In genomic region chr17:78781339-78782304, GRCh38 we compare ENCODE assay signal across 1 cellular context.
TF ChIP-seq lines count a peak whose summit lies in the region.

A gene with protein sequence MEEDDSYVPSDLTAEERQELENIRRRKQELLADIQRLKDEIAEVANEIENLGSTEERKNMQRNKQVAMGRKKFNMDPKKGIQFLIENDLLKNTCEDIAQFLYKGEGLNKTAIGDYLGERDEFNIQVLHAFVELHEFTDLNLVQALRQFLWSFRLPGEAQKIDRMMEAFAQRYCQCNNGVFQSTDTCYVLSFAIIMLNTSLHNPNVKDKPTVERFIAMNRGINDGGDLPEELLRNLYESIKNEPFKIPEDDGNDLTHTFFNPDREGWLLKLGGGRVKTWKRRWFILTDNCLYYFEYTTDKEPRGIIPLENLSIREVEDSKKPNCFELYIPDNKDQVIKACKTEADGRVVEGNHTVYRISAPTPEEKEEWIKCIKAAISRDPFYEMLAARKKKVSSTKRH (minus strand): TSS chr17:78782273. CDS start chr17:78782223, 50 bp downstream.

TF ChIP-seq in K562, 482 proteins besides CTCF, POLR2A, EP300 and RAD21 (continued from another document and continues in another):
- TF ChIP-seq E2F6 (IDR thresholded peaks at IDR 0.05; ENCODE audit: borderline replicate concordance in 1 of 2, extremely low read depth in 1 of 2, insufficient read depth in 1 of 2, insufficient read length in 1 of 2, low read depth in 1 of 2, low read length in 1 of 2, poor library complexity in 1 of 2, severe bottlenecking in 1 of 2): peak in 1 of 2 experiments; percentile 25
- TF ChIP-seq EGR1 (conservative IDR thresholded peaks at IDR 0.05): no peak
- TF ChIP-seq PRDM10 (IDR thresholded peaks at IDR 0.05; ENCODE audit: partially characterized antibody): no peak
- 0 out of 2 replicates have a peak, but pooled peaks have one; percentile 33 for TF ChIP-seq MAFG (tag; conservative IDR thresholded peaks at IDR 0.05)
- TF ChIP-seq NONO (IDR thresholded peaks at IDR 0.05; ENCODE audit: low read depth in 2 of 2, low read length in 1 of 2): peak in 1 of 2 experiments; percentile 50; a peak in 1 of 4 replicates
- no peak for TF ChIP-seq ZNF239 (CRISPR knock-in tag; IDR thresholded peaks at IDR 0.05)
- peak; percentile 68 for TF ChIP-seq KAT7 (CRISPR knock-in tag; IDR thresholded peaks at IDR 0.05; ENCODE audit: borderline replicate concordance)
- TF ChIP-seq, protein P1, sequence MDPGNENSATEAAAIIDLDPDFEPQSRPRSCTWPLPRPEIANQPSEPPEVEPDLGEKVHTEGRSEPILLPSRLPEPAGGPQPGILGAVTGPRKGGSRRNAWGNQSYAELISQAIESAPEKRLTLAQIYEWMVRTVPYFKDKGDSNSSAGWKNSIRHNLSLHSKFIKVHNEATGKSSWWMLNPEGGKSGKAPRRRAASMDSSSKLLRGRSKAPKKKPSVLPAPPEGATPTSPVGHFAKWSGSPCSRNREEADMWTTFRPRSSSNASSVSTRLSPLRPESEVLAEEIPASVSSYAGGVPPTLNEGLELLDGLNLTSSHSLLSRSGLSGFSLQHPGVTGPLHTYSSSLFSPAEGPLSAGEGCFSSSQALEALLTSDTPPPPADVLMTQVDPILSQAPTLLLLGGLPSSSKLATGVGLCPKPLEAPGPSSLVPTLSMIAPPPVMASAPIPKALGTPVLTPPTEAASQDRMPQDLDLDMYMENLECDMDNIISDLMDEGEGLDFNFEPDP (CRISPR knock-in tag; IDR thresholded peaks at IDR 0.05): no peak
- TF ChIP-seq RNF2 (IDR thresholded peaks at IDR 0.05): no peak
- TF ChIP-seq PHF8 (IDR thresholded peaks at IDR 0.05; ENCODE audit: borderline replicate concordance, low read length): peak; percentile 69; the same call in 1 of the 2 replicates
- TF ChIP-seq ZC3H4 (CRISPR knock-in tag; IDR thresholded peaks at IDR 0.05; ENCODE audit: borderline replicate concordance): no peak; the same call in 1 of the 2 replicates
- TF ChIP-seq CCNT2 (IDR thresholded peaks at IDR 0.05; ENCODE audit: borderline replicate concordance, extremely low read depth, insufficient read length, low read depth, low read length): peak; percentile 61
- no peak for TF ChIP-seq ZBTB8A (IDR thresholded peaks at IDR 0.05; ENCODE audit: partially characterized antibody)
- no peak for TF ChIP-seq MAZ (CRISPR knock-in tag; conservative IDR thresholded peaks at IDR 0.05 in 1 of 2, IDR thresholded peaks at IDR 0.05 in 1 of 2)
- TF ChIP-seq BCL6 (CRISPR knock-in tag; IDR thresholded peaks at IDR 0.05): no peak
- peak; percentile 19; the same call in 1 of the 2 replicates for TF ChIP-seq ZNF282 (CRISPR knock-in tag; IDR thresholded peaks at IDR 0.05)
- peak; percentile 73 for TF ChIP-seq POLR2G (IDR thresholded peaks at IDR 0.05; ENCODE audit: low read depth, low read length)
- peak in 1 of 3 experiments; percentile 42 for TF ChIP-seq YY1 (IDR thresholded peaks at IDR 0.05; ENCODE audit: borderline replicate concordance in 1 of 3, control insufficient read depth in 1 of 3, extremely low read depth in 1 of 3, insufficient read depth in 3 of 3, insufficient read length in 1 of 3, insufficient replicate concordance in 2 of 3, low read depth in 1 of 3, low read length in 2 of 3)
- peak; percentile 80 for TF ChIP-seq CHD1 (IDR thresholded peaks at IDR 0.05; ENCODE audit: low read length)
- no peak for TF ChIP-seq ESRRB (CRISPR knock-in tag; IDR thresholded peaks at IDR 0.05; ENCODE audit: borderline replicate concordance)
- peak; percentile 16; the same call in 1 of the 2 replicates for TF ChIP-seq MAFK (IDR thresholded peaks at IDR 0.05; ENCODE audit: low read length)
- TF ChIP-seq, protein P2, sequence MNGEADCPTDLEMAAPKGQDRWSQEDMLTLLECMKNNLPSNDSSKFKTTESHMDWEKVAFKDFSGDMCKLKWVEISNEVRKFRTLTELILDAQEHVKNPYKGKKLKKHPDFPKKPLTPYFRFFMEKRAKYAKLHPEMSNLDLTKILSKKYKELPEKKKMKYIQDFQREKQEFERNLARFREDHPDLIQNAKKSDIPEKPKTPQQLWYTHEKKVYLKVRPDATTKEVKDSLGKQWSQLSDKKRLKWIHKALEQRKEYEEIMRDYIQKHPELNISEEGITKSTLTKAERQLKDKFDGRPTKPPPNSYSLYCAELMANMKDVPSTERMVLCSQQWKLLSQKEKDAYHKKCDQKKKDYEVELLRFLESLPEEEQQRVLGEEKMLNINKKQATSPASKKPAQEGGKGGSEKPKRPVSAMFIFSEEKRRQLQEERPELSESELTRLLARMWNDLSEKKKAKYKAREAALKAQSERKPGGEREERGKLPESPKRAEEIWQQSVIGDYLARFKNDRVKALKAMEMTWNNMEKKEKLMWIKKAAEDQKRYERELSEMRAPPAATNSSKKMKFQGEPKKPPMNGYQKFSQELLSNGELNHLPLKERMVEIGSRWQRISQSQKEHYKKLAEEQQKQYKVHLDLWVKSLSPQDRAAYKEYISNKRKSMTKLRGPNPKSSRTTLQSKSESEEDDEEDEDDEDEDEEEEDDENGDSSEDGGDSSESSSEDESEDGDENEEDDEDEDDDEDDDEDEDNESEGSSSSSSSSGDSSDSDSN (IDR thresholded peaks at IDR 0.05; ENCODE audit: borderline replicate concordance in 1 of 2, low read depth in 2 of 2, low read length in 2 of 2): peak; percentile 59 to 86; a peak in 2 of 4 replicates
- no peak for TF ChIP-seq ZNF609 (CRISPR knock-in tag; IDR thresholded peaks at IDR 0.05; ENCODE audit: borderline replicate concordance)
- TF ChIP-seq FOXK1 (CRISPR knock-in tag; IDR thresholded peaks at IDR 0.05; ENCODE audit: borderline replicate concordance): no peak
- peak; percentile 42 for TF ChIP-seq KDM5B (IDR thresholded peaks at IDR 0.05; ENCODE audit: insufficient replicate concordance, low read depth, low read length)
- TF ChIP-seq, protein P3, sequence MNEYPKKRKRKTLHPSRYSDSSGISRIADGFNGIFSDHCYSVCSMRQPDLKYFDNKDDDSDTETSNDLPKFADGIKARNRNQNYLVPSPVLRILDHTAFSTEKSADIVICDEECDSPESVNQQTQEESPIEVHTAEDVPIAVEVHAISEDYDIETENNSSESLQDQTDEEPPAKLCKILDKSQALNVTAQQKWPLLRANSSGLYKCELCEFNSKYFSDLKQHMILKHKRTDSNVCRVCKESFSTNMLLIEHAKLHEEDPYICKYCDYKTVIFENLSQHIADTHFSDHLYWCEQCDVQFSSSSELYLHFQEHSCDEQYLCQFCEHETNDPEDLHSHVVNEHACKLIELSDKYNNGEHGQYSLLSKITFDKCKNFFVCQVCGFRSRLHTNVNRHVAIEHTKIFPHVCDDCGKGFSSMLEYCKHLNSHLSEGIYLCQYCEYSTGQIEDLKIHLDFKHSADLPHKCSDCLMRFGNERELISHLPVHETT (CRISPR knock-in tag; conservative IDR thresholded peaks at IDR 0.05 in 1 of 2, IDR thresholded peaks at IDR 0.05 in 1 of 2): peak in 1 of 2 experiments; percentile 49; a peak in 1 of 4 replicates
- peak in 1 of 2 experiments; percentile 37; a peak in 2 of 4 replicates for TF ChIP-seq NRF1 (conservative IDR thresholded peaks at IDR 0.05 in 1 of 2, IDR thresholded peaks at IDR 0.05 in 1 of 2)
- peak; percentile 78 for TF ChIP-seq PCBP1 (IDR thresholded peaks at IDR 0.05; ENCODE audit: low read depth, low read length, poor library complexity, severe bottlenecking)
- TF ChIP-seq RBM39 (optimal IDR thresholded peaks at IDR 0.05; ENCODE audit: low read depth, low read length): no peak
- TF ChIP-seq DDX20 (tag; IDR thresholded peaks at IDR 0.05; ENCODE audit: low read depth): no peak
- TF ChIP-seq RBFOX2 (IDR thresholded peaks at IDR 0.05; ENCODE audit: low read depth, low read length): peak; percentile 69
- no peak for TF ChIP-seq MYC (IDR thresholded peaks at IDR 0.05; ENCODE audit: low read depth, low read length)
- no peak for TF ChIP-seq MYC (CRISPR knock-in tag; IDR thresholded peaks at IDR 0.05; ENCODE audit: borderline replicate concordance, low read depth)
- TF ChIP-seq ETS2 (tag; IDR thresholded peaks at IDR 0.05; ENCODE audit: borderline replicate concordance, poor library complexity, severe bottlenecking): no peak
- TF ChIP-seq SREBF1 (IDR thresholded peaks at IDR 0.05; ENCODE audit: borderline replicate concordance, low read depth, low read length): no peak
- TF ChIP-seq ZNF197 (CRISPR knock-in tag; IDR thresholded peaks at IDR 0.05; ENCODE audit: low read depth): no peak
